Comparison of ENCODE assay signal across 8 cellular contexts in the genomic region with DNA sequence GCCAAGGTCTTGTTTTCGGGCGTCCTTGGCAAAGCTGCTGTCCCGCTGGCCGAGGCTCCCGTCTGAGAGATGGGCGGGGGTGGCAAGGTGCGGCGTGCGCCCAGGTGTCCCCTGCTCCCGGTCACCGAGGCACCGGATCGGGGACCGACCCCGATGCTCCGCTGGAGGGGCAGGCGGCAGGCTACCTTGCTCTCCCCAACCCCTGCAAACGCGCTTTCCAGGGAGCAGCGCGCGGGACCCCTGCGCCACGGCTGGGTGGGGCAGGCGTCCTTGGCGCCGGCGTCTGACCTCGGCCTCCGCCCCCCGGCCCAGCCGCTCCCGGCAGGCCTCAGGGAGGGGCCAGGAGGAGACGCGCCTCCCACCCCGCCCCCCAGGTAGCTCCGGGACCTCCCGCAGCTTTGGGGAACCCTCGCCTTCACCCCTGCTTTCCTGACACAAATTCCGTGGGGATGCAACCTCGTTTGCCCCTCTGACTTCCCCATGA. TPM values are rescaled to one million over a fixed set of nuclear protein-coding genes. Genes with fewer than 3 reads are reported as not detected.
DNase-seq lines count a peak whose midpoint lies in the region; ATAC-seq and TF ChIP-seq lines count a peak whose summit lies in the region.

No MANE protein-coding gene starts in this region.

- H3K9me3 Mint-ChIP-seq in activated T-helper 17 cell treated with anti-CD3 and anti-CD28 coated beads, Interleukin-2, amount 50 U/mL, for 72 hours, result no peaks in the 10 kb centered on the region

- peaks cover 13% of the 10 kb centered on the region for H3K4me1 Mint-ChIP-seq in activated T-helper 17 cell treated with anti-CD3 and anti-CD28 coated beads, Interleukin-2, amount 50 U/mL, for 72 hours

- H3K4me3 ChIP-seq in AG09309 (ENCODE audit: control insufficient read depth, low read depth, low read length) (peak overlapping the region; percentile 24), iPS-20b (ENCODE audit: low read length) (peak overlapping the region; percentile 76), thoracic aorta (peak overlapping the region; percentile 62), adrenal gland (peak overlapping the region in 1 of 4 donors; percentile 52)

- peak overlapping the region; percentile 85; the same call in 1 of the 2 replicates for H3K9ac ChIP-seq in iPS-20b (ENCODE audit: low read depth, low read length)

- H3K27ac ChIP-seq in iPS-20b (ENCODE audit: low read length), result peak overlapping the region; percentile 57
- no peak overlapping the region for H3K27ac ChIP-seq in thoracic aorta
- H3K27ac ChIP-seq in adrenal gland, result no peak overlapping the region

- WGBS in adrenal gland, 4 donors, result 0 to 10% (median 3%) methylated on average over 2 to 41 of the region's 41 CpGs

- no peaks in the 10 kb centered on the region; the same call in 1 of the 2 replicates for H3K36me3 ChIP-seq in iPS-20b (ENCODE audit: insufficient read depth, low read depth, low read length)
- no peaks in the 10 kb centered on the region for H3K36me3 ChIP-seq in thoracic aorta
- H3K36me3 ChIP-seq in adrenal gland (replicated peaks in 1 of 2), result no peaks in the 10 kb centered on the region

- DNase-seq in AG09309 (ENCODE audit: low read depth) (no peak), thoracic aorta (ENCODE audit: low spot score) (no peak), adrenal gland (no peak), GM19238 (ENCODE audit: insufficient read length, low spot score) (no peak)

- H3K4me1 ChIP-seq in iPS-20b (ENCODE audit: insufficient read depth, low read length), result peaks cover 30% of the 10 kb centered on the region
- H3K4me1 ChIP-seq in thoracic aorta (ENCODE audit: control insufficient read depth in 1 of 2, low read depth in 2 of 2), result peaks cover 0 to 12% of the 10 kb centered on the region in 2 donors
- H3K4me1 ChIP-seq in adrenal gland (replicated peaks in 1 of 2), result peaks cover 10 to 13% of the 10 kb centered on the region in 2 donors

- TF ChIP-seq POLR2A in adrenal gland (IDR thresholded peaks at IDR 0.05), result no peak

- intact Hi-C loops in adrenal gland (cut with DNase I), result no loop called here

- H3K27ac Mint-ChIP-seq in activated T-helper 17 cell treated with anti-CD3 and anti-CD28 coated beads, Interleukin-2, amount 50 U/mL, for 72 hours, result peak overlapping the region; percentile 85

- peak overlapping the region; percentile 96 for H3K4me3 Mint-ChIP-seq in activated T-helper 17 cell treated with anti-CD3 and anti-CD28 coated beads, Interleukin-2, amount 50 U/mL, for 72 hours

- no peak for TF ChIP-seq CTCF in AG09309 (IDR thresholded peaks at IDR 0.05; ENCODE audit: control insufficient read depth, insufficient read depth, low read depth, low read length, missing control alignments)
- TF ChIP-seq CTCF in thoracic aorta (IDR thresholded peaks at IDR 0.05), result no peak
- no peak for TF ChIP-seq CTCF in adrenal gland (IDR thresholded peaks at IDR 0.05)

- no peaks in the 10 kb centered on the region for H3K27me3 Mint-ChIP-seq in activated T-helper 17 cell treated with anti-CD3 and anti-CD28 coated beads, Interleukin-2, amount 50 U/mL, for 72 hours

- ATAC-seq in HG02642 (IDR thresholded peaks at IDR 0.05; ENCODE audit: poor library complexity, unreplicated experiment) (peak; percentile 19), thoracic aorta (ENCODE audit: insufficient number of reproducible peaks, low FRiP score, low read depth) (no peak), HG02623 (IDR thresholded peaks at IDR 0.05; ENCODE audit: unreplicated experiment) (no peak)
- ATAC-seq in activated T-helper 17 cell treated with anti-CD3 and anti-CD28 coated beads, Interleukin-2, amount 50 U/mL, for 72 hours (replicated peaks), result peak; percentile 19

- H3K27me3 ChIP-seq in iPS-20b (ENCODE audit: insufficient read depth, low read length) (peaks cover 5% of the 10 kb centered on the region; the same call in 1 of the 2 replicates), thoracic aorta (replicated peaks; ENCODE audit: insufficient read depth) (no peaks in the 10 kb centered on the region), adrenal gland (peaks cover 16% of the 10 kb centered on the region)

- peaks cover 4% of the 10 kb centered on the region for H3K36me3 Mint-ChIP-seq in activated T-helper 17 cell treated with anti-CD3 and anti-CD28 coated beads, Interleukin-2, amount 50 U/mL, for 72 hours (ENCODE audit: low read depth)

- H3K9me3 ChIP-seq in iPS-20b (ENCODE audit: insufficient read depth, low read depth, low read length), result no peaks in the 10 kb centered on the region; the same call in 1 of the 2 replicates
- no peaks in the 10 kb centered on the region for H3K9me3 ChIP-seq in thoracic aorta
- H3K9me3 ChIP-seq in adrenal gland (replicated peaks in 1 of 3), result no peaks in the 10 kb centered on the region

RNA-seq across cellular contexts. Expression of a gene that starts 0.6 kb away (rescaled TPM):
- 1 to 10 TPM; 3.7 to 8.1 TPM for total RNA-seq in activated T-helper 17 cell treated with anti-CD3 and anti-CD28 coated beads, Interleukin-2, amount 50 U/mL, for 72 hours
- total RNA-seq in thoracic aorta, result under 1 TPM in 1 of 2 donors, not detected in 1; 0.07 TPM
- 1 to 10 TPM in 3 of 8 donors, under 1 TPM in 5; 0.39 to 1.8 (median 0.87) TPM for total RNA-seq in adrenal gland
- polyA plus RNA-seq in adrenal gland, result 1 to 10 TPM in 1 of 3 donors, under 1 TPM in 2; 0.31 to 2.6 (median 0.88) TPM

RNA-seq across cellular contexts. Expression of a gene that starts 16.9 kb away (rescaled TPM):
- total RNA-seq in activated T-helper 17 cell treated with anti-CD3 and anti-CD28 coated beads, Interleukin-2, amount 50 U/mL, for 72 hours, result 10 to 100 TPM; 15.9 to 24.5 TPM
- total RNA-seq in thoracic aorta, result 10 to 100 TPM; 45.0 to 59.4 TPM
- total RNA-seq in adrenal gland, result 10 to 100 TPM; 34.8 to 51.4 (median 40.3) TPM
- polyA plus RNA-seq in adrenal gland, result 10 to 100 TPM; 28.1 to 36.7 (median 35.5) TPM

RNA-seq across cellular contexts. Expression of a gene that starts 39.8 kb away (rescaled TPM):
- total RNA-seq in activated T-helper 17 cell treated with anti-CD3 and anti-CD28 coated beads, Interleukin-2, amount 50 U/mL, for 72 hours, result 100 to 1,000 TPM; 143 to 282 TPM
- total RNA-seq in thoracic aorta (100 to 1,000 TPM in 1 of 2 donors, 10 to 100 TPM in 1; 99.4 to 107 TPM), adrenal gland (100 to 1,000 TPM in 6 of 8 donors, 10 to 100 TPM in 2; 70.6 to 269 (median 133) TPM)
- polyA plus RNA-seq in adrenal gland, result 100 to 1,000 TPM in 1 of 3 donors, 10 to 100 TPM in 2; 65.2 to 106 (median 68.6) TPM

Comparison
In these comparisons a context has a peak if more than half of its experiments do, and no peak if none do; other contexts are left out.
1. ATAC-seq: peak in HG02642 (single experiment) and activated T-helper 17 cell treated with anti-CD3 and anti-CD28 coated beads, Interleukin-2, amount 50 U/mL, for 72 hours (single experiment); none in thoracic aorta (single experiment) and HG02623 (single experiment).